In the genomic region with DNA sequence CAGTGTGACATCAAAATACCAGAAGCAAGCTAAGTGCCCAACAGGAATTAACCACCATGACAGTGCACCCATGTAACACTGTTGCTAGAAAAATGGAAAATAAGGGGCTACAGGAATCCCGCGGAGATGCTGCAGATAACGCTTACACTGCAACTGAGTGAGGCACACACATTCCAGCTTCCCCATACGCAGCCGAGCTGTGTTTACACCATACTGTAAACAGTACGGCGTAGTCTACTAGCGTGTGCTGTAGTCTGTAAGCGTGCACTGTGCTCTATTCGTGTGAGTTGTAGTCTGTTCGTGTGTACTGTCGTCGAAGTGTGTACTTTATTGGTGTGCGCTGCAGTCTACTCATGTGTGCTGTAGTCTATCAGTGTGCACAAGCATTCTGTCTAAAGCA, we compare ENCODE assay signal across 7 cellular contexts.
A peak's percentile ranks its signal among the peaks of the same experiment; 100 is the strongest.
DNase-seq lines count a peak whose midpoint lies in the region; ATAC-seq, FAIRE-seq and TF ChIP-seq lines count a peak whose summit lies in the region.
"Not testable (repeated sequence)": the region's sequence is repeated elsewhere in the genome, so short reads cannot be mapped to it uniquely, and the experiment has no call there.

No MANE protein-coding gene starts in this region.

- H3K14ac ChIP-seq in IMR-90 (replicated peaks; ENCODE audit: low read depth, low read length) = not testable (repeated sequence)

- H4K8ac ChIP-seq in IMR-90 (ENCODE audit: low read depth in 2 of 2, low read length in 2 of 2) = not testable (repeated sequence)

- not testable (repeated sequence) for H3K9me1 ChIP-seq in IMR-90 (ENCODE audit: insufficient read depth, low read length)

- not testable (repeated sequence) for TF ChIP-seq POLR2A in IMR-90 (IDR thresholded peaks at IDR 0.05; ENCODE audit: low read depth, low read length); sigmoid colon (IDR thresholded peaks at IDR 0.05)

- H3K4ac ChIP-seq in IMR-90 (ENCODE audit: low read depth, low read length) = not testable (repeated sequence)

- H4K5ac ChIP-seq in IMR-90 (ENCODE audit: low read depth, low read length) = not testable (repeated sequence)

- not testable (repeated sequence) for H3K27me3 ChIP-seq in IMR-90 (ENCODE audit: control insufficient read depth, insufficient read depth, low read length); colonic mucosa; sigmoid colon

- H3K79me1 ChIP-seq in IMR-90 (ENCODE audit: low read depth in 1 of 2, low read length in 2 of 2) = not testable (repeated sequence)

- not testable (repeated sequence) for H2BK15ac ChIP-seq in IMR-90 (ENCODE audit: low read depth, low read length)

- not testable (repeated sequence) for H3K27me3 Mint-ChIP-seq in activated CD8-positive, alpha-beta memory T cell treated with anti-CD3 and anti-CD28 coated beads, Interleukin-2, amount 10 ng/mL, durations not matched to agents 7 days and 5 days; chondrocyte (ENCODE audit: low read depth)

- not testable (repeated sequence) for H3K27ac Mint-ChIP-seq in activated CD8-positive, alpha-beta memory T cell treated with anti-CD3 and anti-CD28 coated beads, Interleukin-2, amount 10 ng/mL, durations not matched to agents 7 days and 5 days; chondrocyte (ENCODE audit: unreplicated experiment)

- not testable (repeated sequence) for H2AFZ ChIP-seq in IMR-90 (replicated peaks; ENCODE audit: low read length, poor library complexity)

- TF ChIP-seq CTCF in IMR-90 (conservative IDR thresholded peaks at IDR 0.05; ENCODE audit: low read depth, low read length); chondrocyte (IDR thresholded peaks at IDR 0.05); colonic mucosa (IDR thresholded peaks at IDR 0.05); kidney (IDR thresholded peaks at IDR 0.05; ENCODE audit: borderline replicate concordance, extremely low read depth, insufficient read depth); sigmoid colon (IDR thresholded peaks at IDR 0.05): not testable (repeated sequence)

- H3K4me3 Mint-ChIP-seq in activated CD8-positive, alpha-beta memory T cell treated with anti-CD3 and anti-CD28 coated beads, Interleukin-2, amount 10 ng/mL, durations not matched to agents 7 days and 5 days; chondrocyte (ENCODE audit: unreplicated experiment): not testable (repeated sequence)

- H3K4me1 ChIP-seq in IMR-90 (ENCODE audit: control insufficient read depth, insufficient read depth, low read length); colonic mucosa; kidney (ENCODE audit: control insufficient read depth in 1 of 2, insufficient read depth in 1 of 2, low read depth in 1 of 2, low read length in 2 of 2); sigmoid colon: not testable (repeated sequence)

- CTCF ChIA-PET in IMR-90 (lab: Yijun Ruan, JAX); activated CD8-positive, alpha-beta memory T cell treated with anti-CD3 and anti-CD28 coated beads, Interleukin-2, amount 10 ng/mL, durations not matched to agents 7 days and 5 days (lab: Charles Lee): not testable (repeated sequence)

- not testable (repeated sequence) for TF ChIP-seq RAD21 in IMR-90 (IDR thresholded peaks at IDR 0.05; ENCODE audit: low read length)

- H3K4me1 Mint-ChIP-seq in activated CD8-positive, alpha-beta memory T cell treated with anti-CD3 and anti-CD28 coated beads, Interleukin-2, amount 10 ng/mL, durations not matched to agents 7 days and 5 days; chondrocyte (ENCODE audit: low read depth): not testable (repeated sequence)

- WGBS in IMR-90 (ENCODE audit: extremely low coverage in 2 of 2, insufficient read length in 1 of 2), 2 experiments = no CpG with 5 or more reads among the region's 14 CpGs
- WGBS in sigmoid colon, 2 donors = 78 to 89% methylated on average over 9 to 10 of the region's 14 CpGs

- H2BK120ac ChIP-seq in IMR-90 (ENCODE audit: low read depth, low read length) = not testable (repeated sequence)

- H3K36me3 ChIP-seq in IMR-90 (ENCODE audit: control insufficient read depth, insufficient read depth, low read length); colonic mucosa; kidney (ENCODE audit: control insufficient read depth in 1 of 2, insufficient read depth in 2 of 2, low read length in 2 of 2); sigmoid colon: not testable (repeated sequence)

- not testable (repeated sequence) for TF ChIP-seq EP300 in sigmoid colon (IDR thresholded peaks at IDR 0.05)

- intact Hi-C loops in IMR-90 (cut with micrococcal nuclease); colonic mucosa (cut with DNase I); kidney (cut with DNase I); sigmoid colon (cut with DNase I): not testable (repeated sequence)

- H2BK20ac ChIP-seq in IMR-90 (ENCODE audit: low read depth, low read length) = not testable (repeated sequence)

- H2AK5ac ChIP-seq in IMR-90 (ENCODE audit: low read depth, low read length) = not testable (repeated sequence)

- POLR2A ChIA-PET in IMR-90 (lab: Charles Lee; ENCODE audit: unreplicated experiment) = not testable (repeated sequence)

- not testable (repeated sequence) for H3K9me3 ChIP-seq in IMR-90 (ENCODE audit: control insufficient read depth, insufficient read depth, low read length); colonic mucosa; kidney (ENCODE audit: control insufficient read depth in 1 of 2, low read length in 2 of 2); sigmoid colon

- H3K9me3 Mint-ChIP-seq in activated CD8-positive, alpha-beta memory T cell treated with anti-CD3 and anti-CD28 coated beads, Interleukin-2, amount 10 ng/mL, durations not matched to agents 7 days and 5 days (ENCODE audit: low read depth); chondrocyte (ENCODE audit: low read depth): not testable (repeated sequence)

- peak; percentile 96 for ATAC-seq in IMR-90 (ENCODE audit: low read depth)
- ATAC-seq in activated CD8-positive, alpha-beta memory T cell treated with anti-CD3 and anti-CD28 coated beads, Interleukin-2, amount 10 ng/mL, durations not matched to agents 7 days and 5 days = not testable (repeated sequence)

- dilution Hi-C loops in IMR-90 (cut with HindIII; ENCODE audit: low sequenced_read_pairs, unreplicated experiment) = not testable (repeated sequence)

- not testable (repeated sequence) for H2AK9ac ChIP-seq in IMR-90 (replicated peaks; ENCODE audit: low read depth, low read length, poor library complexity)

- not testable (repeated sequence) for H3K9ac ChIP-seq in IMR-90 (ENCODE audit: low read depth, low read length); colonic mucosa (ENCODE audit: low read depth in 2 of 2, low read length in 2 of 2); kidney (ENCODE audit: low read length in 2 of 2)

- H3K56ac ChIP-seq in IMR-90 (ENCODE audit: extremely low read depth, insufficient read depth, low read length) = not testable (repeated sequence)

- not testable (repeated sequence) for DNase-seq in IMR-90
- peak; percentile 22 for DNase-seq in activated CD8-positive, alpha-beta memory T cell treated with anti-CD3 and anti-CD28 coated beads, Interleukin-2, amount 10 ng/mL, durations not matched to agents 7 days and 5 days
- DNase-seq in activated CD8-positive, alpha-beta memory T cell treated with anti-CD3 and anti-CD28 coated beads, Interleukin-2, amount 50 U/mL, for 48 hours = peak; percentile 12
- DNase-seq in chondrocyte (ENCODE audit: low spot score) = peak; percentile 19
- DNase-seq in colonic mucosa = peak; percentile 4
- DNase-seq in kidney = peak; percentile 2
- peak; percentile 28 for DNase-seq in sigmoid colon

- FAIRE-seq in kidney (lab: Jason Lieb, UNC) = not testable (repeated sequence)

- not testable (repeated sequence) for H3K23ac ChIP-seq in IMR-90 (ENCODE audit: low read depth, low read length)

- H3K4me3 ChIP-seq in IMR-90 (ENCODE audit: insufficient read depth, low read depth, low read length); colonic mucosa; kidney (ENCODE audit: low read length in 2 of 2); sigmoid colon: not testable (repeated sequence)

- not testable (repeated sequence) for H2BK5ac ChIP-seq in IMR-90 (ENCODE audit: low read depth, low read length, poor library complexity, severe bottlenecking)

- not testable (repeated sequence) for H3K18ac ChIP-seq in IMR-90 (ENCODE audit: low read depth, low read length)

- in situ Hi-C loops in IMR-90 (cut with MboI; ENCODE audit: low sequenced_read_pairs) = not testable (repeated sequence)

- not testable (repeated sequence) for BruUV-seq in IMR-90 (replicated peaks; lab: Mats Ljungman, UMichigan)

- H4K20me1 ChIP-seq in IMR-90 (ENCODE audit: insufficient read depth, low read length) = not testable (repeated sequence)

- not testable (repeated sequence) for H4K91ac ChIP-seq in IMR-90 (ENCODE audit: insufficient read depth, low read depth, low read length)

- H3K36me3 Mint-ChIP-seq in activated CD8-positive, alpha-beta memory T cell treated with anti-CD3 and anti-CD28 coated beads, Interleukin-2, amount 10 ng/mL, durations not matched to agents 7 days and 5 days; chondrocyte (ENCODE audit: low read depth): not testable (repeated sequence)

- not testable (repeated sequence) for H3K4me2 ChIP-seq in IMR-90 (ENCODE audit: low read depth, low read length)

- H3K27ac ChIP-seq in IMR-90 (ENCODE audit: insufficient read depth, low read length); colonic mucosa; kidney (ENCODE audit: low read depth in 2 of 2, low read length in 2 of 2); sigmoid colon: not testable (repeated sequence)
